ENCODE assay signal across 1 cellular context in the genomic region with DNA sequence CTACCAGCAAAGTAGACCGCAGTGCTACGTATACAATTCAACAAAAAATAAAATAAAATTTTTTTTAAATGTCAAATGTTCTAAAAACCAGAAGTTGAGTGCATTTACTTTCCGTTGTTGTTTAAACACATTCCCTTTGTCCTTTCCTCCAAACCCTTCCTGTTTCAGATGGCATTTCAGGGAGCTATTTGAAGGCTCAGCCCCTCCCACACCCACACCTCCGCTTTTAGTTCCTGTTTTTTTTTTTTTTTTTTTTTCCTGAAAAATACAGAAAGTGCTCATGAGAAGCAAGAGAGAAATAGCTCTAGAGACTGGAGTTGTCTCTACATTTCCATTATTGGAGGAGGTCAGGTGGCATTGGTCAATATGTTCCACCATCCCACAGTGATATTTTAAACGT.
TF ChIP-seq lines count a peak whose summit lies in the region.

No MANE protein-coding gene starts in this region.

TF ChIP-seq in WTC11, 78 proteins besides CTCF, POLR2A, EP300 and RAD21 (continued from another document):
- TF ChIP-seq, protein P1, sequence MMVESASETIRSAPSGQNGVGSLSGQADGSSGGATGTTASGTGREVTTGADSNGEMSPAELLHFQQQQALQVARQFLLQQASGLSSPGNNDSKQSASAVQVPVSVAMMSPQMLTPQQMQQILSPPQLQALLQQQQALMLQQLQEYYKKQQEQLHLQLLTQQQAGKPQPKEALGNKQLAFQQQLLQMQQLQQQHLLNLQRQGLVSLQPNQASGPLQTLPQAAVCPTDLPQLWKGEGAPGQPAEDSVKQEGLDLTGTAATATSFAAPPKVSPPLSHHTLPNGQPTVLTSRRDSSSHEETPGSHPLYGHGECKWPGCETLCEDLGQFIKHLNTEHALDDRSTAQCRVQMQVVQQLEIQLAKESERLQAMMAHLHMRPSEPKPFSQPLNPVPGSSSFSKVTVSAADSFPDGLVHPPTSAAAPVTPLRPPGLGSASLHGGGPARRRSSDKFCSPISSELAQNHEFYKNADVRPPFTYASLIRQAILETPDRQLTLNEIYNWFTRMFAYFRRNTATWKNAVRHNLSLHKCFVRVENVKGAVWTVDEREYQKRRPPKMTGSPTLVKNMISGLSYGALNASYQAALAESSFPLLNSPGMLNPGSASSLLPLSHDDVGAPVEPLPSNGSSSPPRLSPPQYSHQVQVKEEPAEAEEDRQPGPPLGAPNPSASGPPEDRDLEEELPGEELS (CRISPR knock-in tag; IDR thresholded peaks at IDR 0.05) = no peak
